ENCODE assay signal across 15 cellular contexts in genomic region chr2:157785866-157786662, GRCh38.
A peak's percentile ranks its signal among the peaks of the same experiment; 100 is the strongest.
DNase-seq lines count a peak whose midpoint lies in the region; ATAC-seq, FAIRE-seq and TF ChIP-seq lines count a peak whose summit lies in the region.
"Had no signal": no experiment of that assay in that cellular context is flagged by ENCODE, and none has a peak within 500 bp of the region (broad histone marks: within the 10 kb centered on the region; RNA-seq: fewer than 3 reads in every experiment).

No MANE protein-coding gene starts in this region.

- no peaks in the 10 kb centered on the region for H3K36me3 Mint-ChIP-seq in CD4-positive, alpha-beta T cell (ENCODE audit: low read depth)

- no peak overlapping the region for H2BK12ac ChIP-seq in mesenchymal stem cell (ENCODE audit: low read length in 2 of 2)

- no peaks in the 10 kb centered on the region for H3K27me3 Mint-ChIP-seq in CD4-positive, alpha-beta T cell
- H3K27me3 Mint-ChIP-seq: activated T-cell treated with anti-CD3 and anti-CD28 coated beads, Interleukin-2, amount 50 U/mL, for 24 hours; B cell; progenitor cell of endocrine pancreas; T-cell had no signal

- no peak for TF ChIP-seq CTCF in CD4-positive, alpha-beta T cell (IDR thresholded peaks at IDR 0.05)
- TF ChIP-seq CTCF in K562 (IDR thresholded peaks at IDR 0.05 in 2 of 3, conservative IDR thresholded peaks at IDR 0.05 in 1 of 3; ENCODE audit: insufficient read depth in 2 of 3, low read depth in 1 of 3, low read length in 3 of 3), result no peak

- no peak overlapping the region for H3K14ac ChIP-seq in mesenchymal stem cell (ENCODE audit: low read length in 2 of 2)

- no peaks in the 10 kb centered on the region for H3K9me3 ChIP-seq in CD4-positive, alpha-beta T cell (ENCODE audit: control insufficient read depth, low read length)
- H3K9me3 ChIP-seq in K562 (replicated peaks; ENCODE audit: control insufficient read depth, insufficient read depth, low read depth, low read length), result no peaks in the 10 kb centered on the region; the same call in 1 of the 2 replicates
- H3K9me3 ChIP-seq in mesenchymal stem cell (ENCODE audit: control insufficient read depth, low read length), result no peaks in the 10 kb centered on the region

- H2BK5ac ChIP-seq in mesenchymal stem cell (ENCODE audit: low read depth, low read length, poor library complexity, severe bottlenecking), result no peak overlapping the region

- TF ChIP-seq EP300 in K562 (IDR thresholded peaks at IDR 0.05; ENCODE audit: low read length), result no peak

- no peak for ATAC-seq in CD4-positive, alpha-beta T cell (ENCODE audit: poor library complexity)
- ATAC-seq in K562 (peak; percentile 18), HG03135 (IDR thresholded peaks at IDR 0.05; ENCODE audit: unreplicated experiment) (no peak)
- ATAC-seq: T-cell had no signal

- no peak overlapping the region for H4K91ac ChIP-seq in mesenchymal stem cell (ENCODE audit: low read length)

- no peak overlapping the region for H3K4me3 Mint-ChIP-seq in CD4-positive, alpha-beta T cell
- H3K4me3 Mint-ChIP-seq: activated T-cell treated with anti-CD3 and anti-CD28 coated beads, Interleukin-2, amount 50 U/mL, for 24 hours; B cell; T-cell had no signal

- peak overlapping the region; percentile 1 for H3K27ac Mint-ChIP-seq in CD4-positive, alpha-beta T cell
- H3K27ac Mint-ChIP-seq: activated T-cell treated with anti-CD3 and anti-CD28 coated beads, Interleukin-2, amount 50 U/mL, for 24 hours; B cell; progenitor cell of endocrine pancreas had no signal

- no peaks in the 10 kb centered on the region for H4K20me1 ChIP-seq in K562 (replicated peaks; ENCODE audit: control insufficient read depth, insufficient read depth, low read length)

- no peak overlapping the region for H2BK15ac ChIP-seq in mesenchymal stem cell (ENCODE audit: low read depth, poor library complexity, severe bottlenecking)

- H3K4me3 ChIP-seq in K562 (no peak overlapping the region), mesenchymal stem cell (ENCODE audit: insufficient read depth in 1 of 2, low read depth in 1 of 2, low read length in 2 of 2) (no peak overlapping the region)

- H3K9ac ChIP-seq in K562 (ENCODE audit: insufficient read depth in 1 of 2, low read depth in 2 of 2, low read length in 2 of 2) (peak overlapping the region in 1 of 2 experiments; percentile 69; a peak in 2 of 4 replicates), mesenchymal stem cell (ENCODE audit: low read length) (no peak overlapping the region)

- 45% methylated on average over 6 of the region's 6 CpGs for WGBS in K562 (ENCODE audit: insufficient coverage, low coverage, missing lambda C conversion rate)
- WGBS in mesenchymal stem cell, result 92% methylated on average over 5 of the region's 6 CpGs

- CTCF ChIA-PET in CD4-positive, alpha-beta T cell (lab: Charles Lee), result no interaction called here
- CTCF ChIA-PET in K562 (lab: Yijun Ruan, JAX; ENCODE audit: low intra/inter-chr PET ratio), result interaction anchor here (1.0 to 1.1 kb wide), 2 partner anchors 157 to 223 kb away, joined by 4 to 5 read pairs; partner anchors contain the start of gene ACVR1C

- TF ChIP-seq RAD21 in K562 (CRISPR knock-in tag; conservative IDR thresholded peaks at IDR 0.05 in 1 of 2, IDR thresholded peaks at IDR 0.05 in 1 of 2), result no peak

- H3K18ac ChIP-seq in mesenchymal stem cell (ENCODE audit: low read depth in 1 of 2, low read length in 2 of 2), result peak overlapping the region in 1 of 2 experiments; percentile 52

- peak overlapping the region; percentile 72 for H4K8ac ChIP-seq in mesenchymal stem cell (ENCODE audit: low read length)

- no peak for FAIRE-seq in K562 (lab: Jason Lieb, UNC)

- peak overlapping the region in 1 of 2 experiments; percentile 47 for H3K4ac ChIP-seq in mesenchymal stem cell (ENCODE audit: low read depth in 1 of 2, low read length in 2 of 2)

- intact Hi-C loops in CD4-positive, alpha-beta T cell (cut with DNase I, micrococcal nuclease), result loop anchor here in 1 of 2 experiments (10.0 kb wide), 1 partner anchor 109 kb away; no protein-coding TSS in a partner anchor
- intact Hi-C loops in K562 (cut with micrococcal nuclease), result loop anchor here (1.0 kb wide), 4 partner anchors 52 to 144 kb away; no protein-coding TSS in a partner anchor

- TSS peak; percentile 24 for BruUV-seq in K562 (replicated peaks; lab: Mats Ljungman, UMichigan)

- no peaks in the 10 kb centered on the region for H3K27me3 ChIP-seq in CD4-positive, alpha-beta T cell (ENCODE audit: control insufficient read depth, insufficient read depth, low read length)
- no peaks in the 10 kb centered on the region for H3K27me3 ChIP-seq in K562 (ENCODE audit: control insufficient read depth in 2 of 2, insufficient read depth in 2 of 2, low read length in 2 of 2)
- H3K27me3 ChIP-seq in mesenchymal stem cell (ENCODE audit: control insufficient read depth in 1 of 2, insufficient read depth in 1 of 2, low read length in 2 of 2), result no peaks in the 10 kb centered on the region

- no peak for DNase-seq in CD4-positive, alpha-beta T cell
- DNase-seq in HPDE6-E6E7 (ENCODE audit: extremely low spot score) (peak; percentile 27), K562 (ENCODE audit: extremely low read depth in 1 of 4, low spot score in 3 of 4) (peak in 2 of 4 experiments; percentile 30 to 64), mesenchymal stem cell (peak; percentile 54), NCI-H187 (lab: John Stamatoyannopoulos, UW) (no peak), NCI-H1436 treated with DMSO at 0.1 percent for 48 hours (lab: John Stamatoyannopoulos, UW) (no peak), DMS114 treated with DMSO at 0.1 percent for 48 hours (lab: John Stamatoyannopoulos, UW; ENCODE audit: unreplicated experiment) (no peak)
- DNase-seq: activated T-cell treated with anti-CD3 and anti-CD28 coated beads, Interleukin-2, amount 50 U/mL, for 24 hours; amniotic stem cell; MV-4-11; stimulated activated CD4-positive, alpha-beta T cell treated with anti-CD3 and anti-CD28 coated beads, Interleukin-1b, Interleukin-23, amount 100 ng/mL, for 48 hours; T-cell had no signal

- no peaks in the 10 kb centered on the region for H3K9me3 Mint-ChIP-seq in CD4-positive, alpha-beta T cell
- H3K9me3 Mint-ChIP-seq: activated T-cell treated with anti-CD3 and anti-CD28 coated beads, Interleukin-2, amount 50 U/mL, for 24 hours; T-cell had no signal

- H2AK5ac ChIP-seq in mesenchymal stem cell (ENCODE audit: low read length, severe bottlenecking), result peak overlapping the region; percentile 68

- no peak overlapping the region for H2BK120ac ChIP-seq in mesenchymal stem cell (ENCODE audit: low read depth, low read length)

- H3K36me3 ChIP-seq in K562 (ENCODE audit: control insufficient read depth, insufficient read depth, low read length) (peaks cover 7% of the 10 kb centered on the region; the same call in 2 of the 3 replicates), mesenchymal stem cell (ENCODE audit: control insufficient read depth in 1 of 2, insufficient read depth in 2 of 2, low read depth in 1 of 2, low read length in 2 of 2) (peaks cover 3 to 5% of the 10 kb centered on the region in 2 experiments)

- POLR2A ChIA-PET in CD4-positive, alpha-beta T cell (lab: Charles Lee), result no interaction called here
- POLR2A ChIA-PET in K562 (lab: Yijun Ruan, JAX), result interaction anchor here (0.6 to 2.1 kb wide), 6 partner anchors 8 to 228 kb away, joined by 3 to 5 read pairs (median 4); no protein-coding TSS in a partner anchor

- peaks cover 3% of the 10 kb centered on the region; the same call in 1 of the 3 replicates for H3K79me2 ChIP-seq in K562 (ENCODE audit: control insufficient read depth, insufficient read depth, low read length)

- in situ Hi-C loops in K562 (cut with MboI), result no loop called here

- H3K9me1 ChIP-seq in K562 (ENCODE audit: control insufficient read depth, insufficient read depth, low read length), result no peaks in the 10 kb centered on the region

- H3K23ac ChIP-seq in mesenchymal stem cell (ENCODE audit: low read length in 2 of 2), result no peak overlapping the region

- no peak for TF ChIP-seq POLR2A in K562 (conservative IDR thresholded peaks at IDR 0.05)

- no peak overlapping the region for H3K27ac ChIP-seq in CD4-positive, alpha-beta T cell (ENCODE audit: low read depth, low read length)
- peak overlapping the region; percentile 85 for H3K27ac ChIP-seq in K562 (ENCODE audit: extremely low read depth, low read depth, low read length)
- no peak overlapping the region for H3K27ac ChIP-seq in mesenchymal stem cell (ENCODE audit: low read length, poor library complexity, severe bottlenecking)

- H3K4me1 ChIP-seq in K562 (replicated peaks in 1 of 2; ENCODE audit: control insufficient read depth in 2 of 2, insufficient read depth in 2 of 2, low read length in 2 of 2) (peaks cover 22 to 76% of the 10 kb centered on the region in 2 experiments), mesenchymal stem cell (ENCODE audit: control insufficient read depth, insufficient read depth, low read depth, low read length) (peaks cover 11% of the 10 kb centered on the region)

- H3K4me2 ChIP-seq in K562 (ENCODE audit: insufficient read depth, low read length) (peak overlapping the region; percentile 62), mesenchymal stem cell (ENCODE audit: low read length, poor library complexity, severe bottlenecking) (no peak overlapping the region)

- H2AFZ ChIP-seq in K562 (ENCODE audit: low read depth, low read length) (0 out of 2 replicates have a peak overlapping the region, but pooled peaks have one; percentile 55), mesenchymal stem cell (ENCODE audit: low read depth, low read length) (no peak overlapping the region)

- H3K4me1 Mint-ChIP-seq in CD4-positive, alpha-beta T cell (ENCODE audit: low read depth), result peaks cover 65% of the 10 kb centered on the region
- H3K4me1 Mint-ChIP-seq: B cell had no signal

- H3K79me1 ChIP-seq in mesenchymal stem cell (replicated peaks; ENCODE audit: low read length, poor library complexity, severe bottlenecking), result peaks cover 28% of the 10 kb centered on the region

TF ChIP-seq in K562, 482 proteins besides CTCF, POLR2A, EP300 and RAD21 (continues in another document):
- TF ChIP-seq STAG1 (CRISPR knock-in tag; IDR thresholded peaks at IDR 0.05; ENCODE audit: borderline replicate concordance), result no peak
- peak; percentile 19; the same call in 1 of the 2 replicates for TF ChIP-seq MECOM (CRISPR knock-in tag; IDR thresholded peaks at IDR 0.05)
- TF ChIP-seq ARID1B (IDR thresholded peaks at IDR 0.05), result no peak
- TF ChIP-seq ZNF143 (CRISPR knock-in tag; IDR thresholded peaks at IDR 0.05), result no peak
- TF ChIP-seq ZFP1 (CRISPR knock-in tag; IDR thresholded peaks at IDR 0.05), result no peak
- TF ChIP-seq ZNF274 (IDR thresholded peaks at IDR 0.05; ENCODE audit: borderline replicate concordance, low read depth, low read length), result no peak
- no peak for TF ChIP-seq RB1 (IDR thresholded peaks at IDR 0.05; ENCODE audit: low read depth)
- no peak for TF ChIP-seq ZNF780A (CRISPR knock-in tag; IDR thresholded peaks at IDR 0.05)

Comparison
In these comparisons a context has a peak if more than half of its experiments do, and no peak if none do; other contexts are left out.
1. DNase-seq: peak in HPDE6-E6E7 (single experiment) and mesenchymal stem cell (single experiment); none in CD4-positive, alpha-beta T cell (0 of 10), NCI-H187 (0 of 2), NCI-H1436 treated with DMSO at 0.1 percent for 48 hours (single experiment) and DMS114 treated with DMSO at 0.1 percent for 48 hours (single experiment).